19 cellular contexts compared by ENCODE assay signal in the genomic region with DNA sequence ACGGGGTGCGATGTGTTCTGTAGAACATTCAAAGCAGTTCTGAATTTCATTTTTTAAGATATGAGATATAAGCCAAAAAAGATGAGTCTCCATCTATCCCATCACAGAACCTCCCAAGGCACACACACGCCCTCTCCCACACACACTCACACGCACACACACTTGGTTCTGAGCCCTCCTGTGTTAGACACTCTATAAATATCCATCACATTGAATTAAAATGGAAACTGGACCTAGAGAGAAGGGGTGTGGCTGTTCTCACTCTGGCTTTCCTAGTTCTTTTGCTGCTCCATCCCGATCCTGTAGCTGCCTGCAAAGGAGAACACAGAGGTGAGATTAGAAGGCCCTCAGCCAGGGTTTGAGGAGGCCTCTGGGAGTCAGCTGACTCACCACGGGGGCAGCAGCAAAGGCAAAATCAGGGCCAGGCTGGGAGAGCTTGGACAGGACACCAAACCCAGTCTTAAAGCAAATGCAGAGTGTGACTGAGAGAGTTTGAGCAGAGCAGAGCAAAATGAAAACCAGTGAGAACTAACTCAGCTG.
"Had no signal": no experiment of that assay in that cellular context is flagged by ENCODE, and none has a peak within 500 bp of the region (broad histone marks: within the 10 kb centered on the region; RNA-seq: fewer than 3 reads in every experiment).

No MANE protein-coding gene starts in this region.

- H3K27me3 ChIP-seq: transverse colon had no signal

- H3K9me3 Mint-ChIP-seq: activated CD4-positive, alpha-beta memory T cell treated with anti-CD3 and anti-CD28 coated beads, Interleukin-2, amount 10 ng/mL, durations not matched to agents 7 days and 5 days had no signal

- H3K36me3 ChIP-seq: suprapubic skin, transverse colon had no signal

- H3K27ac Mint-ChIP-seq: activated CD4-positive, alpha-beta memory T cell treated with anti-CD3 and anti-CD28 coated beads, Interleukin-2, amount 10 ng/mL, durations not matched to agents 7 days and 5 days; activated CD8-positive, alpha-beta memory T cell treated with anti-CD3 and anti-CD28 coated beads, Interleukin-2, amount 10 ng/mL, durations not matched to agents 7 days and 5 days; activated naive CD8-positive, alpha-beta T cell treated with anti-CD3 and anti-CD28 coated beads for 36 hours; WTC11 had no signal

- H3K27ac ChIP-seq: dorsolateral prefrontal cortex, suprapubic skin, transverse colon had no signal

- DNase-seq: activated CD4-positive, alpha-beta memory T cell treated with anti-CD3 and anti-CD28 coated beads, Interleukin-2, amount 10 ng/mL, durations not matched to agents 7 days and 5 days; activated CD4-positive, alpha-beta T cell treated with anti-CD3 and anti-CD28 coated beads for 4 hours; activated CD8-positive, alpha-beta memory T cell treated with anti-CD3 and anti-CD28 coated beads, Interleukin-2, amount 10 ng/mL, durations not matched to agents 7 days and 5 days; activated naive CD8-positive, alpha-beta T cell treated with anti-CD3 and anti-CD28 coated beads for 36 hours; amniotic stem cell; dorsolateral prefrontal cortex; foreskin fibroblast; kidney; mesenchymal stem cell; naive thymus-derived CD8-positive, alpha-beta T cell; occipital lobe; posterior cingulate gyrus; stimulated activated CD4-positive, alpha-beta T cell treated with anti-CD3 and anti-CD28 coated beads, Interleukin-12 subunit alpha, Interleukin-12 subunit beta, amount 100 ng/mL, for 4 hours; stimulated activated CD4-positive, alpha-beta T cell treated with anti-CD3 and anti-CD28 coated beads, Interleukin-1b, Interleukin-23, amount 100 ng/mL, for 48 hours; stimulated activated naive CD4-positive, alpha-beta T cell treated with Interleukin-2 at 50 U/mL for 16 hours; transverse colon had no signal

- ATAC-seq: activated CD8-positive, alpha-beta memory T cell treated with anti-CD3 and anti-CD28 coated beads, Interleukin-2, amount 10 ng/mL, durations not matched to agents 7 days and 5 days; naive thymus-derived CD8-positive, alpha-beta T cell had no signal

- H3K27me3 Mint-ChIP-seq: activated CD4-positive, alpha-beta memory T cell treated with anti-CD3 and anti-CD28 coated beads, Interleukin-2, amount 10 ng/mL, durations not matched to agents 7 days and 5 days; activated CD8-positive, alpha-beta memory T cell treated with anti-CD3 and anti-CD28 coated beads, Interleukin-2, amount 10 ng/mL, durations not matched to agents 7 days and 5 days had no signal

- H3K4me1 Mint-ChIP-seq: activated CD4-positive, alpha-beta memory T cell treated with anti-CD3 and anti-CD28 coated beads, Interleukin-2, amount 10 ng/mL, durations not matched to agents 7 days and 5 days; activated CD8-positive, alpha-beta memory T cell treated with anti-CD3 and anti-CD28 coated beads, Interleukin-2, amount 10 ng/mL, durations not matched to agents 7 days and 5 days; activated naive CD8-positive, alpha-beta T cell treated with anti-CD3 and anti-CD28 coated beads for 36 hours; naive thymus-derived CD8-positive, alpha-beta T cell had no signal

- FAIRE-seq: kidney, TTC549 had no signal

- H3K36me3 Mint-ChIP-seq: activated CD8-positive, alpha-beta memory T cell treated with anti-CD3 and anti-CD28 coated beads, Interleukin-2, amount 10 ng/mL, durations not matched to agents 7 days and 5 days; activated naive CD8-positive, alpha-beta T cell treated with anti-CD3 and anti-CD28 coated beads for 36 hours; naive thymus-derived CD8-positive, alpha-beta T cell; WTC11 had no signal

- H3K9me3 ChIP-seq: suprapubic skin, transverse colon had no signal

- H3K4me3 ChIP-seq: dorsolateral prefrontal cortex, suprapubic skin, transverse colon had no signal

- H3K4me3 Mint-ChIP-seq: activated CD4-positive, alpha-beta memory T cell treated with anti-CD3 and anti-CD28 coated beads, Interleukin-2, amount 10 ng/mL, durations not matched to agents 7 days and 5 days; activated CD8-positive, alpha-beta memory T cell treated with anti-CD3 and anti-CD28 coated beads, Interleukin-2, amount 10 ng/mL, durations not matched to agents 7 days and 5 days; activated naive CD8-positive, alpha-beta T cell treated with anti-CD3 and anti-CD28 coated beads for 36 hours; naive thymus-derived CD8-positive, alpha-beta T cell; WTC11 had no signal
